25 cellular contexts compared by ENCODE assay signal in genomic region chr18:76255070-76255683, GRCh38.
DNase-seq lines count a peak whose midpoint lies in the region; ATAC-seq and TF ChIP-seq lines count a peak whose summit lies in the region.
"Had no signal": no experiment of that assay in that cellular context is flagged by ENCODE, and none has a peak within 500 bp of the region (broad histone marks: within the 10 kb centered on the region; RNA-seq: fewer than 3 reads in every experiment).

No MANE protein-coding gene starts in this region.

- H4K20me1 ChIP-seq in HCT116 (ENCODE audit: insufficient read depth) = no peaks in the 10 kb centered on the region

- RAD21 ChIA-PET in HCT116 (lab: Charles Lee; ENCODE audit: low non-redundant PET in 1 of 2, low total read pairs in 2 of 2, uncharacterized antibody in 2 of 2, unreplicated experiment in 2 of 2) = no interaction called here

- H3K36me3 ChIP-seq in HCT116 (ENCODE audit: control insufficient read depth in 1 of 2, insufficient read depth in 2 of 2, low read length in 2 of 2) = no peaks in the 10 kb centered on the region
- H3K36me3 ChIP-seq in Peyer's patch = no peaks in the 10 kb centered on the region
- H3K36me3 ChIP-seq: breast epithelium, SJCRH30 had no signal

- DNase-seq in DMS153 treated with DMSO at 0.1 percent for 48 hours (lab: John Stamatoyannopoulos, UW; ENCODE audit: unreplicated experiment) = peak; percentile 57
- DNase-seq in HCT116 (ENCODE audit: low read depth, low spot score) = peak; percentile 12
- peak; percentile 41 for DNase-seq in NCI-H774 (lab: John Stamatoyannopoulos, UW)
- peak; percentile 26 for DNase-seq in foreskin melanocyte
- no peak for DNase-seq in NCI-H2081 treated with DMSO at 0.1 percent for 48 hours (lab: John Stamatoyannopoulos, UW)
- DNase-seq in Peyer's patch = no peak
- DNase-seq in coronary artery (ENCODE audit: low spot score) = no peak
- DNase-seq: activated B cell treated with CpG ODN at 0.5 μM for 24 hours; activated CD4-positive, alpha-beta memory T cell treated with anti-CD3 and anti-CD28 coated beads for 36 hours; activated CD8-positive, alpha-beta memory T cell treated with anti-CD3 and anti-CD28 coated beads, Interleukin-2, amount 50 U/mL, for 4 hours; activated naive CD4-positive, alpha-beta T cell treated with anti-CD3 and anti-CD28 coated beads, Interleukin-2, amount 10 ng/mL, durations not matched to agents 7 days and 5 days; amniotic stem cell; DMS79 treated with DMSO at 0.1 percent for 48 hours; effector memory CD4-positive, alpha-beta T cell; head of caudate nucleus; natural killer cell; NCI-H1105; NCI-H2081; PC-9; SJCRH30; stimulated activated CD4-positive, alpha-beta T cell treated with anti-CD3 and anti-CD28 coated beads, Interleukin-2, amount 100 ng/mL, for 24 hours; trophoblast cell had no signal

- H3K79me2 ChIP-seq in HCT116 (ENCODE audit: insufficient read depth, low read length) = no peaks in the 10 kb centered on the region

- H2AFZ ChIP-seq in HCT116 (ENCODE audit: low read depth, low read length, poor library complexity, severe bottlenecking) = no peak overlapping the region
- H2AFZ ChIP-seq: PC-9 had no signal

- peak; percentile 49 for TF ChIP-seq POLR2A in HCT116 (IDR thresholded peaks at IDR 0.05; ENCODE audit: borderline replicate concordance, extremely low read depth, insufficient read depth, insufficient read length)
- TF ChIP-seq POLR2A in Peyer's patch (IDR thresholded peaks at IDR 0.05) = no peak

- H3K9me2 ChIP-seq in HCT116 (ENCODE audit: insufficient read depth) = no peaks in the 10 kb centered on the region

- BruUV-seq in HCT116 (replicated peaks; lab: Mats Ljungman, UMichigan) = no TSS peak

- no peaks in the 10 kb centered on the region for H3K4me1 ChIP-seq in HCT116 (ENCODE audit: control insufficient read depth in 1 of 2, insufficient read depth in 2 of 2, low read length in 2 of 2)
- no peaks in the 10 kb centered on the region for H3K4me1 ChIP-seq in Peyer's patch
- H3K4me1 ChIP-seq: breast epithelium, SJCRH30 had no signal

- TF ChIP-seq RAD21 in HCT116 (IDR thresholded peaks at IDR 0.05; ENCODE audit: low read depth) = no peak

- H3K4me2 ChIP-seq in HCT116 (ENCODE audit: low read length) = peak overlapping the region; percentile 39
- H3K4me2 ChIP-seq: GM23338, PC-9 had no signal

- no peak for TF ChIP-seq CTCF in HCT116 (IDR thresholded peaks at IDR 0.05 in 2 of 3, conservative IDR thresholded peaks at IDR 0.05 in 1 of 3; ENCODE audit: borderline replicate concordance in 1 of 3, insufficient read depth in 1 of 3, low read depth in 2 of 3, low read length in 2 of 3)
- no peak for TF ChIP-seq CTCF in Peyer's patch (IDR thresholded peaks at IDR 0.05)
- no peak for TF ChIP-seq CTCF in coronary artery (IDR thresholded peaks at IDR 0.05)

- intact Hi-C loops in HCT116 (cut with micrococcal nuclease) = loop anchor here (5.0 kb wide), 1 partner anchor 1603 kb away; no protein-coding TSS in a partner anchor

- CTCF ChIA-PET in HCT116 (lab: Charles Lee) = no interaction called here

- ATAC-seq in HCT116 = peak; percentile 65; the same call in 1 of the 2 replicates
- ATAC-seq in HG02884 (IDR thresholded peaks at IDR 0.05; ENCODE audit: unreplicated experiment) = no peak
- ATAC-seq: GM23338, natural killer cell had no signal

- peak overlapping the region; percentile 41 to 44 for H3K4me3 ChIP-seq in HCT116 (replicated peaks in 1 of 2; ENCODE audit: low read depth in 1 of 2, low read length in 2 of 2)
- H3K4me3 ChIP-seq in Peyer's patch = no peak overlapping the region
- no peak overlapping the region for H3K4me3 ChIP-seq in coronary artery
- H3K4me3 ChIP-seq: breast epithelium, GM23338, PC-9, SJCRH30 had no signal

- H3K27me3 ChIP-seq in HCT116 (ENCODE audit: insufficient read depth, low read length) = peaks cover 18% of the 10 kb centered on the region; the same call in 1 of the 2 replicates
- H3K27me3 ChIP-seq in Peyer's patch = no peaks in the 10 kb centered on the region
- H3K27me3 ChIP-seq: breast epithelium, SJCRH30 had no signal

- POLR2A ChIA-PET in HCT116 (lab: Charles Lee) = no interaction called here

- H3K9me3 ChIP-seq in HCT116 (ENCODE audit: control insufficient read depth in 1 of 2, insufficient read depth in 1 of 2, low read depth in 1 of 2, low read length in 2 of 2) = no peaks in the 10 kb centered on the region
- no peaks in the 10 kb centered on the region for H3K9me3 ChIP-seq in Peyer's patch
- H3K9me3 ChIP-seq: breast epithelium, SJCRH30 had no signal

- H3K27ac ChIP-seq in HCT116 (ENCODE audit: low read depth, low read length) (no peak overlapping the region), Peyer's patch (no peak overlapping the region), coronary artery (no peak overlapping the region)
- H3K27ac ChIP-seq: breast epithelium, PC-9, SJCRH30 had no signal

- H3K9ac ChIP-seq in HCT116 (ENCODE audit: low read length) = no peak overlapping the region

TF ChIP-seq in HCT116, 20 proteins besides CTCF, POLR2A, EP300 and RAD21:
- no peak for TF ChIP-seq ATF3 (IDR thresholded peaks at IDR 0.05)
- TF ChIP-seq REST (IDR thresholded peaks at IDR 0.05; ENCODE audit: low read depth) = no peak
- no peak for TF ChIP-seq ZFX (IDR thresholded peaks at IDR 0.05)
- TF ChIP-seq POLR2AphosphoS5 (IDR thresholded peaks at IDR 0.05; ENCODE audit: low read depth, low read length) = no peak
- no peak for TF ChIP-seq SIN3A (IDR thresholded peaks at IDR 0.05; ENCODE audit: low read depth)
- TF ChIP-seq MAX (IDR thresholded peaks at IDR 0.05) = no peak
- TF ChIP-seq ZNF274 (IDR thresholded peaks at IDR 0.05; ENCODE audit: low read depth, low read length) = no peak

Comparison
In these comparisons a context has a peak if more than half of its experiments do, and no peak if none do; other contexts are left out.
1. DNase-seq: peak in DMS153 treated with DMSO at 0.1 percent for 48 hours (single experiment), HCT116 (single experiment), NCI-H774 (single experiment) and foreskin melanocyte (single experiment); none in NCI-H2081 treated with DMSO at 0.1 percent for 48 hours (single experiment), Peyer's patch (0 of 3) and coronary artery (single experiment).
2. H3K4me3 ChIP-seq: peak in HCT116 (2 of 2); none in Peyer's patch (0 of 4) and coronary artery (single experiment).